Comparison of ENCODE assay signal across 14 cellular contexts in the genomic region with DNA sequence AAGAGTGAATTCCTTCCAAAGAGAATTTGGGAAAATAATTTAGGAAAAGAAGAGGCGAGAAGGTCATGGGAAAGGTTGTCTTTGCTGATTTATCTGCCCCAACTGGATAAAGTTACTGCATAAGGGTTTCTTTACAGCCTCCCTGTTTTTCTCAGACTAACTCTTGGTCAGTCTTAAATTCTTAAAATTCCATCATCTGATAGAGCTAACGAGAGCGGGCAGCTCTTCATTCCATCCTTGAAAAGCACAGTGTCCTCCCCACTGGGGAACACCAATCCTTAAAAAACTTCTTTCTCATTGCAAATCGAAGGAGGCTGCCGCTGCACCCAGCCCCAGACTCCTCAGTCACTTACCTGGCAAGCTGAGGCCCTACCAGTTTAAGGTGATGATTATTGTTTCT.
A peak's percentile ranks its signal among the peaks of the same experiment; 100 is the strongest.
DNase-seq lines count a peak whose midpoint lies in the region; ATAC-seq, FAIRE-seq and TF ChIP-seq lines count a peak whose summit lies in the region.
"Had no signal": no experiment of that assay in that cellular context is flagged by ENCODE, and none has a peak within 500 bp of the region (broad histone marks: within the 10 kb centered on the region; RNA-seq: fewer than 3 reads in every experiment).

No MANE protein-coding gene starts in this region.

- peak overlapping the region; percentile 19 for H3K27ac Mint-ChIP-seq in activated naive CD8-positive, alpha-beta T cell
- H3K27ac Mint-ChIP-seq in activated naive CD8-positive, alpha-beta T cell treated with anti-CD3 and anti-CD28 coated beads, Interleukin-2, amount 50 U/mL, for 24 hours: no peak overlapping the region
- H3K27ac Mint-ChIP-seq: activated T-cell treated with anti-CD3 and anti-CD28 coated beads, Interleukin-2, amount 50 U/mL, for 72 hours; T-cell had no signal

- H3K27ac ChIP-seq in mesendoderm (ENCODE audit: low read depth, low read length) (no peak overlapping the region), upper lobe of left lung (peak overlapping the region; percentile 10 to 78 (median 68)), colonic mucosa (no peak overlapping the region)
- H3K27ac ChIP-seq: tibial nerve had no signal

- no peak for TF ChIP-seq POLR2A in upper lobe of left lung (IDR thresholded peaks at IDR 0.05)
- no peak for TF ChIP-seq POLR2A in GM12891 (IDR thresholded peaks at IDR 0.05; ENCODE audit: low read depth, low read length)

- H3K4me3 Mint-ChIP-seq in activated naive CD8-positive, alpha-beta T cell: no peak overlapping the region
- H3K4me3 Mint-ChIP-seq in activated naive CD8-positive, alpha-beta T cell treated with anti-CD3 and anti-CD28 coated beads, Interleukin-2, amount 50 U/mL, for 24 hours: no peak overlapping the region
- H3K4me3 Mint-ChIP-seq: activated T-cell treated with anti-CD3 and anti-CD28 coated beads, Interleukin-2, amount 50 U/mL, for 72 hours; T-cell had no signal

- peaks cover 14% of the 10 kb centered on the region for H3K4me1 Mint-ChIP-seq in activated naive CD8-positive, alpha-beta T cell (ENCODE audit: low read depth)
- H3K4me1 Mint-ChIP-seq in activated naive CD8-positive, alpha-beta T cell treated with anti-CD3 and anti-CD28 coated beads, Interleukin-2, amount 50 U/mL, for 24 hours: peaks cover 13% of the 10 kb centered on the region

- no peak for TF ChIP-seq CTCF in upper lobe of left lung (IDR thresholded peaks at IDR 0.05)
- TF ChIP-seq CTCF in colonic mucosa (IDR thresholded peaks at IDR 0.05): no peak

- intact Hi-C loops in colonic mucosa (cut with DNase I): no loop called here

- no peaks in the 10 kb centered on the region for H3K36me3 ChIP-seq in mesendoderm (ENCODE audit: control insufficient read depth, insufficient read depth, low read length)
- H3K36me3 ChIP-seq in upper lobe of left lung: peaks cover 0 to 16% (median 0%) of the 10 kb centered on the region in 4 donors
- no peaks in the 10 kb centered on the region for H3K36me3 ChIP-seq in colonic mucosa

- H2AK5ac ChIP-seq in mesendoderm (ENCODE audit: low read length): no peak overlapping the region

- no peaks in the 10 kb centered on the region for H3K9me3 Mint-ChIP-seq in activated naive CD8-positive, alpha-beta T cell (ENCODE audit: low read depth)
- no peaks in the 10 kb centered on the region for H3K9me3 Mint-ChIP-seq in activated naive CD8-positive, alpha-beta T cell treated with anti-CD3 and anti-CD28 coated beads, Interleukin-2, amount 50 U/mL, for 24 hours
- H3K9me3 Mint-ChIP-seq: activated T-cell treated with anti-CD3 and anti-CD28 coated beads, Interleukin-2, amount 50 U/mL, for 72 hours; T-cell had no signal

- H3K79me1 ChIP-seq in mesendoderm (ENCODE audit: low read length): peaks cover 2% of the 10 kb centered on the region

- H3K56ac ChIP-seq in mesendoderm (ENCODE audit: low read length): no peak overlapping the region

- no peak overlapping the region for H4K5ac ChIP-seq in mesendoderm (ENCODE audit: low read length)

- no peak overlapping the region for H4K8ac ChIP-seq in mesendoderm (ENCODE audit: low read depth, low read length)

- no peaks in the 10 kb centered on the region for H3K79me2 ChIP-seq in mesendoderm (ENCODE audit: control insufficient read depth, insufficient read depth, low read length)

- no peak overlapping the region for H2BK15ac ChIP-seq in mesendoderm (replicated peaks; ENCODE audit: low read depth)

- no peak overlapping the region for H3K4ac ChIP-seq in mesendoderm (ENCODE audit: low read depth, low read length)

- no peak for ATAC-seq in activated naive CD8-positive, alpha-beta T cell treated with anti-CD3 and anti-CD28 coated beads, Interleukin-2, amount 50 U/mL, for 24 hours
- no peak for ATAC-seq in upper lobe of left lung (ENCODE audit: low FRiP score in 2 of 2)
- ATAC-seq: activated T-cell treated with anti-CD3 and anti-CD28 coated beads, Interleukin-2, amount 50 U/mL, for 72 hours; T-cell had no signal

- no peaks in the 10 kb centered on the region for H3K27me3 Mint-ChIP-seq in activated naive CD8-positive, alpha-beta T cell
- H3K27me3 Mint-ChIP-seq in activated naive CD8-positive, alpha-beta T cell treated with anti-CD3 and anti-CD28 coated beads, Interleukin-2, amount 50 U/mL, for 24 hours: no peaks in the 10 kb centered on the region
- H3K27me3 Mint-ChIP-seq: T-cell had no signal

- no CpG with 5 or more reads among the region's 5 CpGs for WGBS in mesendoderm (ENCODE audit: extremely low coverage, insufficient coverage, low lambda C conversion rate)
- WGBS in upper lobe of left lung, 2 donors: 71 to 77% methylated on average over 5 of the region's 5 CpGs

- no peak for TF ChIP-seq EP300 in upper lobe of left lung (IDR thresholded peaks at IDR 0.05)

- no peak for FAIRE-seq in GM12891 (lab: Jason Lieb, UNC)

- H3K27me3 ChIP-seq in mesendoderm (ENCODE audit: insufficient read depth, low read length, poor library complexity): no peaks in the 10 kb centered on the region
- no peaks in the 10 kb centered on the region for H3K27me3 ChIP-seq in upper lobe of left lung
- H3K27me3 ChIP-seq in colonic mucosa: no peaks in the 10 kb centered on the region
- H3K27me3 ChIP-seq: tibial nerve had no signal

- H3K4me1 ChIP-seq in mesendoderm (ENCODE audit: control insufficient read depth, low read depth, low read length) (peaks cover 3% of the 10 kb centered on the region), upper lobe of left lung (peaks cover 8 to 30% (median 19%) of the 10 kb centered on the region in 4 donors), colonic mucosa (no peaks in the 10 kb centered on the region)

- no peak overlapping the region for H2BK120ac ChIP-seq in mesendoderm (ENCODE audit: low read depth, low read length)

- H3K23ac ChIP-seq in mesendoderm (ENCODE audit: low read length): no peak overlapping the region

- H3K9me3 ChIP-seq in upper lobe of left lung (no peaks in the 10 kb centered on the region), colonic mucosa (no peaks in the 10 kb centered on the region)
- H3K9me3 ChIP-seq: tibial nerve had no signal

- H3K18ac ChIP-seq in mesendoderm (ENCODE audit: low read length): no peak overlapping the region

- no peak for DNase-seq in activated naive CD8-positive, alpha-beta T cell treated with anti-CD3 and anti-CD28 coated beads, Interleukin-2, amount 50 U/mL, for 24 hours
- peak; percentile 71 for DNase-seq in dedifferentiated amniotic fluid mesenchymal stem cell (ENCODE audit: extremely low spot score)
- DNase-seq in mesendoderm: peak; percentile 64
- no peak for DNase-seq in upper lobe of left lung
- DNase-seq in colonic mucosa: no peak
- DNase-seq in GM12891 (ENCODE audit: insufficient read length, low spot score): no peak
- DNase-seq in NCI-H748 treated with DMSO at 0.1 percent for 48 hours (lab: John Stamatoyannopoulos, UW): no peak
- DNase-seq: 8988T; activated CD4-positive, alpha-beta T cell treated with anti-CD3 and anti-CD28 coated beads for 4 hours; activated T-cell treated with anti-CD3 and anti-CD28 coated beads, Interleukin-2, amount 50 U/mL, for 72 hours; NCI-H2171; T-cell had no signal

- no peak overlapping the region for H3K4me2 ChIP-seq in mesendoderm (ENCODE audit: low read length)

- H3K9ac ChIP-seq in mesendoderm (ENCODE audit: low read length) (no peak overlapping the region), colonic mucosa (ENCODE audit: low read depth in 2 of 2, low read length in 2 of 2) (no peak overlapping the region)

- H3K4me3 ChIP-seq in mesendoderm (ENCODE audit: low read length) (no peak overlapping the region), upper lobe of left lung (no peak overlapping the region), colonic mucosa (no peak overlapping the region)
- H3K4me3 ChIP-seq: tibial nerve had no signal

- no peak overlapping the region for H2BK5ac ChIP-seq in mesendoderm (ENCODE audit: low read length)

- H3K36me3 Mint-ChIP-seq in activated naive CD8-positive, alpha-beta T cell: peaks cover 11% of the 10 kb centered on the region
- H3K36me3 Mint-ChIP-seq in activated naive CD8-positive, alpha-beta T cell treated with anti-CD3 and anti-CD28 coated beads, Interleukin-2, amount 50 U/mL, for 24 hours (ENCODE audit: low read depth): peaks cover 8% of the 10 kb centered on the region

TF ChIP-seq in GM12891, 5 proteins besides CTCF, POLR2A, EP300 and RAD21:
- TF ChIP-seq POLR2AphosphoS5 (IDR thresholded peaks at IDR 0.05; ENCODE audit: low read depth, low read length) (no peak), TAF1 (IDR thresholded peaks at IDR 0.05; ENCODE audit: low read depth, low read length) (no peak), POU2F2 (IDR thresholded peaks at IDR 0.05; ENCODE audit: low read depth, low read length) (no peak), PAX5 (IDR thresholded peaks at IDR 0.05; ENCODE audit: insufficient read depth, low read length, severe bottlenecking) (no peak)

Comparison
In these comparisons a context has a peak if more than half of its experiments do, and no peak if none do; other contexts are left out.
1. DNase-seq: peak in dedifferentiated amniotic fluid mesenchymal stem cell (single experiment) and mesendoderm (single experiment); none in activated naive CD8-positive, alpha-beta T cell treated with anti-CD3 and anti-CD28 coated beads, Interleukin-2, amount 50 U/mL, for 24 hours (single experiment), upper lobe of left lung (0 of 2), colonic mucosa (single experiment), GM12891 (single experiment) and NCI-H748 treated with DMSO at 0.1 percent for 48 hours (single experiment).
2. H3K27ac ChIP-seq: peak in upper lobe of left lung (4 of 4); none in mesendoderm (single experiment) and colonic mucosa (single experiment).